8 cellular contexts compared by ENCODE assay signal in genomic region chr1:46333300-46334029, GRCh38. TPM values are rescaled to one million over a fixed set of nuclear protein-coding genes. Genes with fewer than 3 reads are reported as not detected.
DNase-seq lines count a peak whose midpoint lies in the region; ATAC-seq and TF ChIP-seq lines count a peak whose summit lies in the region.

No MANE protein-coding gene starts in this region.

- no peaks in the 10 kb centered on the region for H3K36me3 Mint-ChIP-seq in osteocyte (ENCODE audit: unreplicated experiment)

- DNase-seq in NCI-H510A treated with DMSO at 0.1 percent for 48 hours (lab: John Stamatoyannopoulos, UW): peak; percentile 35
- DNase-seq in cerebellar cortex (ENCODE audit: low spot score): peak; percentile 50
- no peak for DNase-seq in osteocyte (ENCODE audit: extremely low spot score, unreplicated experiment)
- DNase-seq in MG63: no peak
- DNase-seq in C1 segment of cervical spinal cord (lab: John Stamatoyannopoulos, UW): no peak

- no peaks in the 10 kb centered on the region for H3K36me3 ChIP-seq in MG63

- H3K4me3 ChIP-seq in MG63: no peak overlapping the region

- H3K27me3 Mint-ChIP-seq in osteocyte (ENCODE audit: unreplicated experiment): no peaks in the 10 kb centered on the region

- no peak overlapping the region for H3K27ac ChIP-seq in 22Rv1

- no peak overlapping the region for H3K4me3 Mint-ChIP-seq in osteocyte (ENCODE audit: unreplicated experiment)

- H3K27me3 ChIP-seq in MG63: no peaks in the 10 kb centered on the region

- peak; percentile 74 for TF ChIP-seq CTCF in 22Rv1 (IDR thresholded peaks at IDR 0.05)
- TF ChIP-seq CTCF in GM12872 (IDR thresholded peaks at IDR 0.05; ENCODE audit: insufficient read depth, low read depth, low read length): peak; percentile 52
- peak; percentile 49 for TF ChIP-seq CTCF in osteocyte (IDR thresholded peaks at IDR 0.05)

- H3K4me1 Mint-ChIP-seq in osteocyte (ENCODE audit: unreplicated experiment): no peaks in the 10 kb centered on the region

- H3K9me3 ChIP-seq in MG63: no peaks in the 10 kb centered on the region

- no peak overlapping the region for H3K27ac Mint-ChIP-seq in osteocyte (ENCODE audit: unreplicated experiment)

- peak; percentile 58 for ATAC-seq in HG02798 (IDR thresholded peaks at IDR 0.05; ENCODE audit: poor library complexity, unreplicated experiment)

- H3K9me3 Mint-ChIP-seq in osteocyte (ENCODE audit: unreplicated experiment): no peaks in the 10 kb centered on the region

RNA-seq across cellular contexts. Expression of gene NSUN4, which starts 7.1 kb away (rescaled TPM):
- total RNA-seq in osteocyte: 21.6 and 24.5 TPM in 2 replicates
- 7.7 and 16.7 TPM in 2 replicates for total RNA-seq in MG63 (2014; rRNA removed; shearing (Covaris generic); ENCODE audit: low replicate concordance)

RNA-seq across cellular contexts. Expression of gene UQCRH, which starts 30.0 kb away (rescaled TPM):
- total RNA-seq in osteocyte: 200 and 228 TPM in 2 replicates
- total RNA-seq in MG63 (2014; rRNA removed; shearing (Covaris generic); ENCODE audit: low replicate concordance): 768 and 982 TPM in 2 replicates

RNA-seq across cellular contexts. Expression of gene LRRC41, which starts 30.0 kb away (rescaled TPM):
- total RNA-seq in osteocyte: 90.7 and 93.4 TPM in 2 replicates
- 70.5 and 101 TPM in 2 replicates for total RNA-seq in MG63 (2014; rRNA removed; shearing (Covaris generic); ENCODE audit: low replicate concordance)

Comparison
In these comparisons a context has a peak if more than half of its experiments do, and no peak if none do; other contexts are left out.
1. DNase-seq: peak in NCI-H510A treated with DMSO at 0.1 percent for 48 hours (single experiment) and cerebellar cortex (single experiment); none in osteocyte (single experiment), MG63 (single experiment) and C1 segment of cervical spinal cord (0 of 14).
2. Peak in every context shown above with its lines, with median percentiles within 50 percentile points of each other: CTCF ChIP-seq.